Comparison of ENCODE assay signal across 31 cellular contexts in genomic region chr7:2379821-2380450, GRCh38. TPM values are rescaled to one million over a fixed set of nuclear protein-coding genes. Genes with fewer than 3 reads are reported as not detected.
DNase-seq lines count a peak whose midpoint lies in the region; ATAC-seq, FAIRE-seq and TF ChIP-seq lines count a peak whose summit lies in the region.
"Had no signal": no experiment of that assay in that cellular context is flagged by ENCODE, and none has a peak within 500 bp of the region (broad histone marks: within the 10 kb centered on the region; RNA-seq: fewer than 3 reads in every experiment).

No MANE protein-coding gene starts in this region.

- DNase-seq in D341Med (ENCODE audit: low spot score) = peak; percentile 44
- no peak for DNase-seq in H9
- DNase-seq in K562 (ENCODE audit: extremely low read depth in 1 of 4, low spot score in 3 of 4) = no peak
- no peak for DNase-seq in omental fat pad (ENCODE audit: low spot score)
- DNase-seq: activated CD4-positive, alpha-beta T cell treated with anti-CD3 and anti-CD28 coated beads for 4 hours; activated effector memory CD4-positive, alpha-beta T cell treated with Interleukin-2 at 50 U/mL for 16 hours; GF-D8; kidney glomerular epithelial cell; MG63; mucosa of descending colon; NCI-H1417 treated with DMSO at 0.1 percent for 48 hours; NCI-H2029 treated with DMSO at 0.1 percent for 48 hours; NCI-H2227 treated with DMSO at 0.1 percent for 48 hours; NCI-H526 treated with DMSO at 0.1 percent for 48 hours; Peyer's patch; SIG-M5; stimulated activated CD8-positive, alpha-beta memory T cell treated with anti-CD3 and anti-CD28 coated beads, Interleukin-4, amount 100 ng/mL, for 48 hours; thyroid gland had no signal

- WGBS in H9 (ENCODE audit: extremely low coverage, insufficient read length, low lambda C conversion rate) = no CpG with 5 or more reads among the region's 34 CpGs
- WGBS in K562 (ENCODE audit: insufficient coverage, low coverage, missing lambda C conversion rate) = 93% methylated on average over 20 of the region's 34 CpGs

- H4K91ac ChIP-seq in H9 (ENCODE audit: insufficient read length, low read depth, low read length) = no peak overlapping the region

- no peak for TF ChIP-seq CTCF in H9 (conservative IDR thresholded peaks at IDR 0.05)
- TF ChIP-seq CTCF in K562 (IDR thresholded peaks at IDR 0.05 in 2 of 3, conservative IDR thresholded peaks at IDR 0.05 in 1 of 3; ENCODE audit: insufficient read depth in 2 of 3, low read depth in 1 of 3, low read length in 3 of 3) = no peak
- TF ChIP-seq CTCF in omental fat pad (IDR thresholded peaks at IDR 0.05) = no peak

- H3K4me1 ChIP-seq in H9 (ENCODE audit: insufficient read depth, low read length) (no peaks in the 10 kb centered on the region), K562 (replicated peaks in 1 of 2; ENCODE audit: control insufficient read depth in 2 of 2, insufficient read depth in 2 of 2, low read length in 2 of 2) (peaks cover 0 to 30% of the 10 kb centered on the region in 2 experiments; a peak in 2 of 5 replicates)
- H3K4me1 ChIP-seq: breast epithelium, gastroesophageal sphincter, Peyer's patch, thyroid gland, vagina had no signal

- ATAC-seq in K562 = no peak; the same call in 2 of the 3 replicates
- peak; percentile 1 for ATAC-seq in omental fat pad (ENCODE audit: low FRiP score)
- no peak for ATAC-seq in GM18909 (IDR thresholded peaks at IDR 0.05; ENCODE audit: poor library complexity, unreplicated experiment)
- no peak for ATAC-seq in activated T-helper 17 cell treated with anti-CD3 and anti-CD28 coated beads, Interleukin-2, amount 50 U/mL, for 72 hours (replicated peaks)
- no peak for ATAC-seq in HG02571 (IDR thresholded peaks at IDR 0.05; ENCODE audit: unreplicated experiment)
- ATAC-seq: gastroesophageal sphincter, mucosa of descending colon, sciatic nerve had no signal

- H3K4me2 ChIP-seq in H9 (ENCODE audit: insufficient read depth, insufficient read length, low read length) (no peak overlapping the region), K562 (ENCODE audit: insufficient read depth, low read length) (no peak overlapping the region)
- H3K4me2 ChIP-seq: BLaER1, hepatocyte, KMS-11 had no signal

- H3K23me2 ChIP-seq in H9 (ENCODE audit: insufficient read length, low read depth, low read length, poor library complexity, severe bottlenecking) = no peaks in the 10 kb centered on the region

- no TSS peak for BruUV-seq in K562 (replicated peaks; lab: Mats Ljungman, UMichigan)

- no peaks in the 10 kb centered on the region; a peak in 2 of 5 replicates for H3K9me3 Mint-ChIP-seq in H9
- H3K9me3 Mint-ChIP-seq in activated T-helper 17 cell treated with anti-CD3 and anti-CD28 coated beads, Interleukin-2, amount 50 U/mL, for 72 hours = no peaks in the 10 kb centered on the region
- H3K9me3 Mint-ChIP-seq: neural crest cell had no signal

- H2BK12ac ChIP-seq in H9 (ENCODE audit: insufficient read length, low read depth, low read length) = no peak overlapping the region

- H2AFZ ChIP-seq in H9 (ENCODE audit: low read length) (no peak overlapping the region), K562 (ENCODE audit: low read depth, low read length) (no peak overlapping the region)
- H2AFZ ChIP-seq: hepatocyte had no signal

- H3K9me3 ChIP-seq in H9 (ENCODE audit: control insufficient read depth, low read depth, low read length) = no peaks in the 10 kb centered on the region
- no peaks in the 10 kb centered on the region for H3K9me3 ChIP-seq in K562 (replicated peaks; ENCODE audit: control insufficient read depth, insufficient read depth, low read depth, low read length)
- H3K9me3 ChIP-seq: BLaER1, breast epithelium, gastroesophageal sphincter, MG63, mucosa of descending colon, Peyer's patch, thyroid gland, vagina had no signal

- H3K14ac ChIP-seq in H9 (ENCODE audit: insufficient read depth, low read length) = no peak overlapping the region

- POLR2A ChIA-PET in K562 (lab: Yijun Ruan, JAX) = interaction anchor here (0.5 to 2.1 kb wide), 5 partner anchors 10 to 72 kb away, joined by 3 to 5 read pairs (median 4); no protein-coding TSS in a partner anchor

- H2BK120ac ChIP-seq in H9 (ENCODE audit: low read depth, low read length, poor library complexity, severe bottlenecking) = no peak overlapping the region

- H4K20me1 ChIP-seq in H9 (ENCODE audit: control insufficient read depth, insufficient read depth, insufficient read length) (no peaks in the 10 kb centered on the region), K562 (replicated peaks; ENCODE audit: control insufficient read depth, insufficient read depth, low read length) (peaks cover 19% of the 10 kb centered on the region)

- no peak for FAIRE-seq in K562 (lab: Jason Lieb, UNC)

- no peak overlapping the region for H3K23ac ChIP-seq in H9 (ENCODE audit: insufficient read length, low read depth, low read length)

- peaks cover 5% of the 10 kb centered on the region for H3K79me1 ChIP-seq in H9 (ENCODE audit: insufficient read depth, low read depth, low read length, poor library complexity, severe bottlenecking)

- H2AK5ac ChIP-seq in H9 (ENCODE audit: insufficient read length, low read length) = no peak overlapping the region

- peaks cover 3% of the 10 kb centered on the region; the same call in 1 of the 2 replicates for H3K79me2 ChIP-seq in H9 (ENCODE audit: insufficient read depth, low read length)
- H3K79me2 ChIP-seq in K562 (ENCODE audit: control insufficient read depth, insufficient read depth, low read length) = peaks cover 22% of the 10 kb centered on the region

- H2BK15ac ChIP-seq in H9 (ENCODE audit: low read depth, low read length) = no peak overlapping the region

- no peaks in the 10 kb centered on the region for H3K9me1 ChIP-seq in K562 (ENCODE audit: control insufficient read depth, insufficient read depth, low read length)

- peaks cover 0 to 2% of the 10 kb centered on the region in 2 experiments; a peak in 1 of 4 replicates for H3K4me1 Mint-ChIP-seq in H9
- H3K4me1 Mint-ChIP-seq in activated T-helper 17 cell treated with anti-CD3 and anti-CD28 coated beads, Interleukin-2, amount 50 U/mL, for 72 hours = no peaks in the 10 kb centered on the region
- H3K4me1 Mint-ChIP-seq: neural crest cell had no signal

- no peak overlapping the region for H3K4me3 ChIP-seq in K562
- H3K4me3 ChIP-seq: BLaER1, breast epithelium, gastroesophageal sphincter, hepatocyte, lung, MG63, mucosa of descending colon, Peyer's patch, thyroid gland, vagina had no signal

- peaks cover 79% of the 10 kb centered on the region for H3K36me3 ChIP-seq in K562 (ENCODE audit: control insufficient read depth, insufficient read depth, low read length)

- TF ChIP-seq RAD21 in K562 (CRISPR knock-in tag; conservative IDR thresholded peaks at IDR 0.05 in 1 of 2, IDR thresholded peaks at IDR 0.05 in 1 of 2) = no peak

- CTCF ChIA-PET in K562 (lab: Yijun Ruan, JAX; ENCODE audit: low intra/inter-chr PET ratio) = no interaction called here

- H3K27me3 ChIP-seq in H9 (ENCODE audit: insufficient read depth, low read length) = no peaks in the 10 kb centered on the region
- no peaks in the 10 kb centered on the region for H3K27me3 ChIP-seq in K562 (ENCODE audit: control insufficient read depth in 2 of 2, insufficient read depth in 2 of 2, low read length in 2 of 2)
- H3K27me3 ChIP-seq: BLaER1, breast epithelium, gastroesophageal sphincter, hepatocyte, MG63, Peyer's patch, thyroid gland, vagina had no signal

- no peak overlapping the region; a peak in 1 of 5 replicates for H3K4me3 Mint-ChIP-seq in H9
- H3K4me3 Mint-ChIP-seq in activated T-helper 17 cell treated with anti-CD3 and anti-CD28 coated beads, Interleukin-2, amount 50 U/mL, for 72 hours = no peak overlapping the region
- H3K4me3 Mint-ChIP-seq: activated naive CD8-positive, alpha-beta T cell had no signal

- H3K27me3 Mint-ChIP-seq in H9 (ENCODE audit: low read depth) = no peaks in the 10 kb centered on the region; the same call in 1 of the 2 replicates
- no peaks in the 10 kb centered on the region for H3K27me3 Mint-ChIP-seq in activated T-helper 17 cell treated with anti-CD3 and anti-CD28 coated beads, Interleukin-2, amount 50 U/mL, for 72 hours
- H3K27me3 Mint-ChIP-seq: activated naive CD8-positive, alpha-beta T cell had no signal

- no peak overlapping the region for H3K9ac ChIP-seq in H9 (ENCODE audit: extremely low read depth, insufficient read length, low read length)
- H3K9ac ChIP-seq in K562 (ENCODE audit: insufficient read depth in 1 of 2, low read depth in 2 of 2, low read length in 2 of 2) = no peak overlapping the region
- H3K9ac ChIP-seq: BLaER1, KMS-11 had no signal

- intact Hi-C loops in K562 (cut with micrococcal nuclease) = loop anchor here (10.0 kb wide), 1 partner anchor 55 kb away; no protein-coding TSS in a partner anchor

- no peak overlapping the region for H4K8ac ChIP-seq in H9 (replicated peaks; ENCODE audit: insufficient read length, low read depth, low read length)

- no peak overlapping the region for H2BK5ac ChIP-seq in H9 (ENCODE audit: insufficient read length, low read length)

- H2BK20ac ChIP-seq in H9 (ENCODE audit: low read depth, low read length, poor library complexity, severe bottlenecking) = no peak overlapping the region

- TF ChIP-seq EP300 in K562 (IDR thresholded peaks at IDR 0.05; ENCODE audit: low read length) = no peak

- H3K56ac ChIP-seq in H9 (ENCODE audit: insufficient read length, low read depth, low read length) = no peak overlapping the region

- H3K27ac Mint-ChIP-seq in H9 = peak overlapping the region in 2 of 3 experiments; percentile 37 to 48; a peak in 4 of 7 replicates
- no peak overlapping the region for H3K27ac Mint-ChIP-seq in activated T-helper 17 cell treated with anti-CD3 and anti-CD28 coated beads, Interleukin-2, amount 50 U/mL, for 72 hours

- peaks cover 57 to 74% (median 68%) of the 10 kb centered on the region in 3 experiments for H3K36me3 Mint-ChIP-seq in H9 (ENCODE audit: insufficient read depth in 1 of 3, low read depth in 3 of 3)
- peaks cover 73% of the 10 kb centered on the region for H3K36me3 Mint-ChIP-seq in activated T-helper 17 cell treated with anti-CD3 and anti-CD28 coated beads, Interleukin-2, amount 50 U/mL, for 72 hours (ENCODE audit: low read depth)
- H3K36me3 Mint-ChIP-seq: activated naive CD8-positive, alpha-beta T cell had no signal

- H3K18ac ChIP-seq in H9 (ENCODE audit: insufficient read length, low read depth, low read length) = no peak overlapping the region

- no peak for TF ChIP-seq POLR2A in K562 (conservative IDR thresholded peaks at IDR 0.05)

- H4K5ac ChIP-seq in H9 (ENCODE audit: insufficient read length, low read depth, low read length) = no peak overlapping the region

- H3K27ac ChIP-seq in H9 (ENCODE audit: insufficient read length, low read depth, low read length) (no peak overlapping the region), K562 (ENCODE audit: extremely low read depth, low read depth, low read length) (no peak overlapping the region)
- H3K27ac ChIP-seq: BLaER1, breast epithelium, gastroesophageal sphincter, hepatocyte, KMS-11, Peyer's patch, thyroid gland, vagina had no signal

- in situ Hi-C loops in K562 (cut with MboI) = no loop called here

- no peak overlapping the region for H3K4ac ChIP-seq in H9 (ENCODE audit: low read depth, low read length)

- no peak overlapping the region for H3T11ph ChIP-seq in H9 (ENCODE audit: low read length)

RNA-seq across cellular contexts. Expression of gene CHST12, which starts 23.5 kb away (rescaled TPM):
- total RNA-seq in H9 (2021) (18.4 and 19.3 TPM in 2 replicates), K562 (2014; rRNA removed) (8.2 and 8.9 TPM in 2 replicates), K562 (2014; rRNA removed; fragmentation: Illumina TruSeq; extraction: Trizol) (0.84 and 1.1 TPM in 2 replicates), K562 (2015; rRNA removed; fragmentation: Illumina TruSeq; extraction: Trizol) (4.0 and 4.2 TPM in 2 replicates), K562 (2021) (17.3 and 19.8 TPM in 2 replicates), omental fat pad (10 to 100 TPM in 3 of 4 donors, 1 to 10 TPM in 1; 7.9 to 18.3 (median 11.3) TPM)
- total RNA-seq in K562 (2011; cell fraction: chromatin; rRNA removed; ENCODE audit: low replicate concordance) = 5.2 and 11.8 TPM in 2 replicates
- total RNA-seq in K562 (2011; cell fraction: nucleolus; rRNA removed) = 6.2 and 7.2 TPM in 2 replicates
- 5.4 and 5.7 TPM in 2 replicates for total RNA-seq in K562 (2011; cell fraction: nucleoplasm; rRNA removed)
- polyA plus RNA-seq in K562 (2011; rRNA removed) (3.6 and 6.8 TPM in 2 replicates), K562 (2014; fragmentation: Illumina TruSeq; extraction: Trizol) (2.1 and 5.7 TPM in 2 replicates), K562 (2014; fragmentation: Nextera tagmentation; extraction: Ambion mirVana) (under 1 TPM; 0.18 to 0.24 TPM), K562 (2014; rRNA removed) (10.3 and 10.6 TPM in 2 replicates)
- 10.4 and 21.4 TPM in 2 replicates for polyA plus RNA-seq in K562 (2011; cell fraction: cytosol; rRNA removed)
- polyA plus RNA-seq in K562 (2011; cell fraction: nucleus; rRNA removed) = 5.1 and 6.2 TPM in 2 replicates
- 10.2 and 24.4 TPM in 2 replicates for polyA plus RNA-seq in K562 (2012)
- polyA minus RNA-seq in K562 (2011; rRNA and poly(A)+ RNA removed) = 1.3 and 1.8 TPM in 2 replicates
- 6.8 and 9.4 TPM in 2 replicates for polyA minus RNA-seq in K562 (2011; cell fraction: cytosol; rRNA and poly(A)+ RNA removed)
- polyA minus RNA-seq in K562 (2011; cell fraction: nucleus; rRNA and poly(A)+ RNA removed) = 1.6 and 2.2 TPM in 2 replicates
- total RNA-seq in activated T-helper 17 cell treated with anti-CD3 and anti-CD28 coated beads, Interleukin-2, amount 50 U/mL, for 72 hours = 1 to 10 TPM; 4.8 to 8.5 TPM

RNA-seq across cellular contexts. Expression of gene EIF3B, which starts 25.3 kb away (rescaled TPM):
- total RNA-seq in H9 (2021) (337 and 343 TPM in 2 replicates), K562 (2014; rRNA removed) (334 and 358 TPM in 2 replicates), K562 (2014; rRNA removed; fragmentation: Illumina TruSeq; extraction: Trizol) (357 and 410 TPM in 2 replicates), K562 (2015; rRNA removed; fragmentation: Illumina TruSeq; extraction: Trizol) (407 and 420 TPM in 2 replicates), K562 (2021) (387 and 416 TPM in 2 replicates), omental fat pad (100 to 1,000 TPM; 116 to 251 (median 122) TPM)
- 583 and 880 TPM in 2 replicates for total RNA-seq in K562 (2011; cell fraction: chromatin; rRNA removed; ENCODE audit: low replicate concordance)
- 353 and 358 TPM in 2 replicates for total RNA-seq in K562 (2011; cell fraction: nucleolus; rRNA removed)
- 465 and 579 TPM in 2 replicates for total RNA-seq in K562 (2011; cell fraction: nucleoplasm; rRNA removed)
- polyA plus RNA-seq in K562 (2011; rRNA removed) (216 and 279 TPM in 2 replicates), K562 (2014; fragmentation: Illumina TruSeq; extraction: Trizol) (494 and 496 TPM in 2 replicates), K562 (2014; fragmentation: Nextera tagmentation; extraction: Ambion mirVana) (10 to 100 TPM; 25.9 to 57.6 TPM), K562 (2014; rRNA removed) (263 and 278 TPM in 2 replicates)
- polyA plus RNA-seq in K562 (2011; cell fraction: cytosol; rRNA removed) = 139 and 199 TPM in 2 replicates
- 409 and 424 TPM in 2 replicates for polyA plus RNA-seq in K562 (2011; cell fraction: nucleus; rRNA removed)
- 202 and 329 TPM in 2 replicates for polyA plus RNA-seq in K562 (2012)
- 295 and 299 TPM in 2 replicates for polyA minus RNA-seq in K562 (2011; rRNA and poly(A)+ RNA removed)
- 126 and 190 TPM in 2 replicates for polyA minus RNA-seq in K562 (2011; cell fraction: cytosol; rRNA and poly(A)+ RNA removed)
- polyA minus RNA-seq in K562 (2011; cell fraction: nucleus; rRNA and poly(A)+ RNA removed) = 97.9 and 165 TPM in 2 replicates
- total RNA-seq in activated T-helper 17 cell treated with anti-CD3 and anti-CD28 coated beads, Interleukin-2, amount 50 U/mL, for 72 hours = 100 to 1,000 TPM; 145 to 283 TPM
